9 cellular contexts compared by ENCODE assay signal in the genomic region with DNA sequence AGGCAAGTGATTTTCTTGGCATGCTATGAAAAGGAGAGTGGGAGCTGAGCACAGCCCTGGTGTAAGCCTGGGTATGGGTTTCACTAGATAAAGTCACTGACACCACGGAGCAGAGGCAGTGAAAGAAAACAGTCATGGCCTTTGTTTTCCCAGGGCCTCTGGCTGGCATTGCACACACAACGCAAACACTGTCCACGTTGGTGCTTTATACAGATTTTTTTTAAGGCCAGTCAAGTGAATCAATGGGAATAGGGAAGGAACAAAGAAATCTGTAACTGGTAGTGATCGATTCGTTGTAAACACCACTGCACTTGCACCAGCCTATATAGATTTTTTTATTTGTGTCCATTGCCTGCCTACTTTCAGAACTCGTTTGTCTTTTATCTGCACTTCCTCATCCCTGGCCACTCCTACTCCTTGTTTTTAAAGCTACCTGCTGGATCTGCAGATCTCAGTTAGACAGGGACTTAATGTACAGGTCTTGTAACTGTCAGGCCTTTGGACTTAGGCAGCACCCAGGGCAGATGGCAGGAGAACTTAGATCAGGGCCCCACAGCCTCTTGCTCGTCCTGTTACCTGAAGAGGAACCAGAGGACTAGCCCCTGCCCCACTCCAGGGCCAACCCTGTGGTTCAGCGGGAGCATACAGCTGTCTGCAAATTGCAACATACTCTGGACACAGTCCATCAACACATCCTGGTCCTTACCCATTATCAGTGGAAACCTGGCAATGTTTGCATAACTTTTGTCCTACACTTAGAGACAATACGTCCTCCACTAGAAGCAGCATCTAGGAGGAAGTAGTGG. TPM values are rescaled to one million over a fixed set of nuclear protein-coding genes. Genes with fewer than 3 reads are reported as not detected.
DNase-seq lines count a peak whose midpoint lies in the region; ATAC-seq and TF ChIP-seq lines count a peak whose summit lies in the region.
"Had no signal": no experiment of that assay in that cellular context is flagged by ENCODE, and none has a peak within 500 bp of the region (broad histone marks: within the 10 kb centered on the region; RNA-seq: fewer than 3 reads in every experiment).

No MANE protein-coding gene starts in this region.

- no peaks in the 10 kb centered on the region for H3K4me1 ChIP-seq in Loucy (ENCODE audit: insufficient read depth, low read length, poor library complexity, severe bottlenecking)
- peaks cover 16% of the 10 kb centered on the region for H3K4me1 ChIP-seq in prostate gland (replicated peaks)

- peak overlapping the region; percentile 11 for H3K27ac Mint-ChIP-seq in T-helper 17 cell
- H3K27ac Mint-ChIP-seq: natural killer cell had no signal

- no peak for TF ChIP-seq POLR2A in prostate gland (IDR thresholded peaks at IDR 0.05)

- DNase-seq in T-helper 17 cell (no peak), head of caudate nucleus (peak; percentile 11 to 83 (median 60)), prostate gland (ENCODE audit: low spot score) (peak; percentile 82), G401 (ENCODE audit: low spot score) (no peak)
- no peak for DNase-seq in activated naive CD4-positive, alpha-beta T cell treated with anti-CD3 and anti-CD28 coated beads, Interleukin-2, amount 50 U/mL, for 16 hours
- no peak for DNase-seq in activated effector memory CD4-positive, alpha-beta T cell treated with Interleukin-2 at 50 U/mL for 16 hours
- DNase-seq: natural killer cell had no signal

- in situ Hi-C loops in G401 (cut with HindIII; ENCODE audit: low sequenced_read_pairs): no loop called here

- H3K9ac ChIP-seq in Loucy (ENCODE audit: low read depth, low read length, poor library complexity, severe bottlenecking): no peak overlapping the region

- H3K4me1 Mint-ChIP-seq in T-helper 17 cell: peaks cover 7% of the 10 kb centered on the region

- H3K9me3 ChIP-seq in Loucy (ENCODE audit: insufficient read depth, low read depth, low read length) (no peaks in the 10 kb centered on the region), T-helper 17 cell (ENCODE audit: control insufficient read depth, low read length, poor library complexity, severe bottlenecking) (no peaks in the 10 kb centered on the region), prostate gland (no peaks in the 10 kb centered on the region)

- no peaks in the 10 kb centered on the region for H3K36me3 Mint-ChIP-seq in T-helper 17 cell (ENCODE audit: low read depth)
- H3K36me3 Mint-ChIP-seq: natural killer cell had no signal

- H3K36me3 ChIP-seq in Loucy (ENCODE audit: insufficient read depth, low read length) (no peaks in the 10 kb centered on the region), prostate gland (no peaks in the 10 kb centered on the region)

- peak overlapping the region; percentile 62 for H2AFZ ChIP-seq in Loucy (ENCODE audit: low read length)

- no peak for ATAC-seq in T-helper 17 cell
- ATAC-seq in GM18868 (IDR thresholded peaks at IDR 0.05; ENCODE audit: unreplicated experiment): no peak

- H3K27me3 Mint-ChIP-seq in T-helper 17 cell: no peaks in the 10 kb centered on the region

- TF ChIP-seq CTCF in Loucy (conservative IDR thresholded peaks at IDR 0.05; ENCODE audit: low read length) (no peak), prostate gland (IDR thresholded peaks at IDR 0.05) (no peak)

- WGBS in prostate gland: 21% methylated on average over 9 of the region's 9 CpGs

- H3K4me2 ChIP-seq in Loucy (ENCODE audit: low read depth, low read length, poor library complexity, severe bottlenecking): no peak overlapping the region

- H3K4me3 Mint-ChIP-seq in T-helper 17 cell: no peak overlapping the region
- H3K4me3 Mint-ChIP-seq: natural killer cell had no signal

- no peaks in the 10 kb centered on the region for H4K20me1 ChIP-seq in Loucy (ENCODE audit: insufficient read depth, low read length, poor library complexity, severe bottlenecking)

- intact Hi-C loops in head of caudate nucleus (cut with DNase I) (loop anchor here (5.0 kb wide), 1 partner anchor 33 kb away; a partner anchor contains a TSS), prostate gland (cut with DNase I) (loop anchor here (10.0 kb wide), 1 partner anchor 130 kb away; a partner anchor contains a TSS)

- H3K9me2 ChIP-seq in Loucy (replicated peaks; ENCODE audit: low read depth, low read length): no peaks in the 10 kb centered on the region

- H3K4me3 ChIP-seq in Loucy (ENCODE audit: low read length, poor library complexity, severe bottlenecking) (no peak overlapping the region), prostate gland (no peak overlapping the region)

- no peaks in the 10 kb centered on the region for H3K79me2 ChIP-seq in Loucy (ENCODE audit: insufficient read depth, low read length)

- H3K27me3 ChIP-seq in Loucy (ENCODE audit: insufficient read depth, low read length, poor library complexity, severe bottlenecking): no peaks in the 10 kb centered on the region
- H3K27me3 ChIP-seq in prostate gland (replicated peaks; ENCODE audit: insufficient read depth): no peaks in the 10 kb centered on the region

- H3F3A ChIP-seq in Loucy (ENCODE audit: low read depth): no peaks in the 10 kb centered on the region

- H3K27ac ChIP-seq in prostate gland: peak overlapping the region; percentile 74 to 75

RNA-seq across cellular contexts. Expression of a gene that starts 10.6 kb away (rescaled TPM):
- total RNA-seq in T-helper 17 cell (not detected), prostate gland (not detected)
- not detected in 2 replicates for total RNA-seq in G401 (2014; rRNA removed; shearing (Covaris generic))
- total RNA-seq: natural killer cell had no signal

RNA-seq across cellular contexts. Expression of a gene that starts 34.2 kb away (rescaled TPM):
- total RNA-seq in T-helper 17 cell (10 to 100 TPM; 34.3 to 43.1 TPM), prostate gland (100 to 1,000 TPM; 102 to 126 TPM)
- 18.5 and 38.6 TPM in 2 replicates for total RNA-seq in G401 (2014; rRNA removed; shearing (Covaris generic))

RNA-seq across cellular contexts. Expression of a gene that starts 52.7 kb away (rescaled TPM):
- total RNA-seq in T-helper 17 cell (10 to 100 TPM; 37.7 to 50.9 TPM), prostate gland (10 to 100 TPM; 21.7 to 25.9 TPM)
- 47.0 TPM in 2 replicates for total RNA-seq in G401 (2014; rRNA removed; shearing (Covaris generic))

Comparison
In these comparisons a context has a peak if more than half of its experiments do, and no peak if none do; other contexts are left out.
1. DNase-seq: peak in head of caudate nucleus (42 of 42) and prostate gland (single experiment); none in T-helper 17 cell (0 of 3), G401 (single experiment), activated naive CD4-positive, alpha-beta T cell treated with anti-CD3 and anti-CD28 coated beads, Interleukin-2, amount 50 U/mL, for 16 hours (single experiment) and activated effector memory CD4-positive, alpha-beta T cell treated with Interleukin-2 at 50 U/mL for 16 hours (single experiment).